In the genomic region with DNA sequence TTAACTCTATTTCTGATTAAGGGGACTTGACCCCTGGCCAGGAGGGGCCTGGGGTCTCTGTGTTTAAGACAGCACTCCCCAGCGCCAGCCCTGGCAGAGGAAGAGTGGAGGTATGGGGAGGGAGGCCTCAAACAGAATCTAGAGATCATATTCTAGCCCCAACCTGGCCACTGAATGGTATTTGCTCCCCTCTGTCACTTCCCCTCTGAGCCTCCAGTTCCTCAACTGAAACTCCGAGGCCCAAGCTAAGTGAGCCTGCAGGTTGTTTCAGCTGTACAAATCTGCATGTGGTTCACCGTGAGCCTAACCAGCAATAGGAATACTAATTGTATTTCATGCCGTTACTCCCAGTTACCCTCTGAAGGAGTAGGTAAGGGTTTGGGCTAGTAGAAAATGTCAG, we compare ENCODE assay signal across 17 cellular contexts.
"Had no signal": no experiment of that assay in that cellular context is flagged by ENCODE, and none has a peak within 500 bp of the region (broad histone marks: within the 10 kb centered on the region; RNA-seq: fewer than 3 reads in every experiment).

No MANE protein-coding gene starts in this region.

- H3K27me3 ChIP-seq: body of pancreas, sigmoid colon, testis had no signal

- H3K27me3 Mint-ChIP-seq: activated CD4-positive, alpha-beta T cell treated with anti-CD3 and anti-CD28 coated beads, Interleukin-2, amount 10 ng/mL, durations not matched to agents 7 days and 5 days; activated naive CD8-positive, alpha-beta T cell treated with anti-CD3 and anti-CD28 coated beads, Interleukin-2, amount 10 ng/mL, durations not matched to agents 7 days and 5 days; T-cell had no signal

- H3K4me3 ChIP-seq: body of pancreas, lung, sigmoid colon, testis had no signal

- H3K9me3 Mint-ChIP-seq: activated CD4-positive, alpha-beta T cell treated with anti-CD3 and anti-CD28 coated beads, Interleukin-2, amount 10 ng/mL, durations not matched to agents 7 days and 5 days; activated naive CD8-positive, alpha-beta T cell treated with anti-CD3 and anti-CD28 coated beads, Interleukin-2, amount 10 ng/mL, durations not matched to agents 7 days and 5 days; mesothelial cell of epicardium; nephron; stimulated activated effector memory CD8-positive, alpha-beta T cell treated with anti-CD3 and anti-CD28 coated beads, Interleukin-12 subunit alpha, Interleukin-12 subunit beta, amount 100 ng/mL, for 72 hours; T-cell had no signal

- H3K27ac Mint-ChIP-seq: activated CD4-positive, alpha-beta T cell treated with anti-CD3 and anti-CD28 coated beads, Interleukin-2, amount 10 ng/mL, durations not matched to agents 7 days and 5 days; activated naive CD8-positive, alpha-beta T cell treated with anti-CD3 and anti-CD28 coated beads, Interleukin-2, amount 10 ng/mL, durations not matched to agents 7 days and 5 days; mesothelial cell of epicardium; nephron; T-cell had no signal

- ATAC-seq: activated CD4-positive, CD25-positive, alpha-beta regulatory T cell treated with anti-CD3 and anti-CD28 coated beads, Interleukin-2, amount 50 U/mL, for 24 hours; body of pancreas; stimulated activated effector memory CD8-positive, alpha-beta T cell treated with anti-CD3 and anti-CD28 coated beads, Interleukin-12 subunit alpha, Interleukin-12 subunit beta, amount 100 ng/mL, for 72 hours; T-cell had no signal

- H3K4me1 ChIP-seq: body of pancreas, parathyroid adenoma, sigmoid colon had no signal

- H3K9me3 ChIP-seq: body of pancreas, sigmoid colon, testis had no signal

- DNase-seq: activated CD4-positive, alpha-beta T cell treated with anti-CD3 and anti-CD28 coated beads, Interleukin-2, amount 10 ng/mL, durations not matched to agents 7 days and 5 days; activated gamma-delta T cell treated with Interleukin-2 at 50 U/mL for 16 hours; activated naive CD8-positive, alpha-beta T cell treated with anti-CD3 and anti-CD28 coated beads, Interleukin-2, amount 10 ng/mL, durations not matched to agents 7 days and 5 days; body of pancreas; caudate nucleus; foreskin melanocyte; glutamatergic neuron; sigmoid colon; stimulated activated CD4-positive, alpha-beta T cell treated with anti-CD3 and anti-CD28 coated beads, Interleukin-4, amount 100 ng/mL, for 24 hours; T-cell; testis had no signal

- H3K4me1 Mint-ChIP-seq: mesothelial cell of epicardium; nephron; stimulated activated effector memory CD8-positive, alpha-beta T cell treated with anti-CD3 and anti-CD28 coated beads, Interleukin-12 subunit alpha, Interleukin-12 subunit beta, amount 100 ng/mL, for 72 hours had no signal

- H3K27ac ChIP-seq: body of pancreas, parathyroid adenoma, sigmoid colon, testis had no signal

- H3K4me3 Mint-ChIP-seq: activated CD4-positive, alpha-beta T cell treated with anti-CD3 and anti-CD28 coated beads, Interleukin-2, amount 10 ng/mL, durations not matched to agents 7 days and 5 days; activated naive CD8-positive, alpha-beta T cell treated with anti-CD3 and anti-CD28 coated beads, Interleukin-2, amount 10 ng/mL, durations not matched to agents 7 days and 5 days; mesothelial cell of epicardium; nephron; stimulated activated effector memory CD8-positive, alpha-beta T cell treated with anti-CD3 and anti-CD28 coated beads, Interleukin-12 subunit alpha, Interleukin-12 subunit beta, amount 100 ng/mL, for 72 hours; T-cell had no signal
